ENCODE assay signal across 8 cellular contexts in the genomic region with DNA sequence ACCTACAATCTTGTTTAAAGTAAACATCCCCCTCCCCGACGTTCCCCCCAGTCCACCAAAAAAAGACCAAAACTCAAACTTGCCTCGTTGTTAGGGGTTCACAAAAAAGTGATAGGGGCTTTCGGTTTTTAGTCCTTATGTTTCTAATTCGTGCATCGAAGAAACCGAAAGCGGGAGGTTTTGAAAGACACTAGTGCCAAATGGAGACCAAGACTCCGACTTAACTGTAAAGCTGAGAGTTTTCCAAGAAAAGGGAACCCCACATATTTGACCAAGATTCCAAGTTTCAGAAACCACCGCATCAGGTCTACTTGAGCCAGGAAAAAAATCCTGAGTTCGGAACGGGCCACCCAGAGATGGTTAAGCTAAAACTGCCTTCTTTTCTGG. TPM values are rescaled to one million over a fixed set of nuclear protein-coding genes. Genes with fewer than 3 reads are reported as not detected.
DNase-seq lines count a peak whose midpoint lies in the region; ATAC-seq and TF ChIP-seq lines count a peak whose summit lies in the region.

No MANE protein-coding gene starts in this region.

- H3K27ac ChIP-seq in DND-41 (ENCODE audit: low read length) (peak overlapping the region; percentile 96), OCI-LY3 (ENCODE audit: low read length) (peak overlapping the region; percentile 59), osteoblast (ENCODE audit: low read depth, low read length) (peak overlapping the region; percentile 70)

- H3K36me3 Mint-ChIP-seq in effector memory CD8-positive, alpha-beta T cell (ENCODE audit: insufficient read depth), result peaks cover 39% of the 10 kb centered on the region

- ATAC-seq in DND-41 (ENCODE audit: insufficient read depth, low read depth) (no peak), HG03439 (IDR thresholded peaks at IDR 0.05; ENCODE audit: unreplicated experiment) (no peak), HG03521 (IDR thresholded peaks at IDR 0.05; ENCODE audit: unreplicated experiment) (no peak), left lobe of liver (no peak)
- ATAC-seq in effector memory CD8-positive, alpha-beta T cell (replicated peaks), result no peak

- TF ChIP-seq CTCF in DND-41 (IDR thresholded peaks at IDR 0.05; ENCODE audit: borderline replicate concordance, extremely low read depth, low read length, poor library complexity, severe bottlenecking), result no peak
- TF ChIP-seq CTCF in OCI-LY3 (IDR thresholded peaks at IDR 0.05; ENCODE audit: low read depth, low read length), result no peak
- no peak for TF ChIP-seq CTCF in osteoblast (IDR thresholded peaks at IDR 0.05; ENCODE audit: extremely low read depth, low read depth, low read length)

- H3K27me3 ChIP-seq in DND-41 (ENCODE audit: insufficient read depth, low read length, poor library complexity), result no peaks in the 10 kb centered on the region
- H3K27me3 ChIP-seq in OCI-LY3 (ENCODE audit: low read depth, low read length), result no peaks in the 10 kb centered on the region
- H3K27me3 ChIP-seq in osteoblast (ENCODE audit: insufficient read depth, low read length), result no peaks in the 10 kb centered on the region

- H4K20me1 ChIP-seq in DND-41 (ENCODE audit: insufficient read depth, low read length), result peaks cover 42% of the 10 kb centered on the region
- H4K20me1 ChIP-seq in OCI-LY3 (ENCODE audit: insufficient read depth, low read length), result peaks cover 46% of the 10 kb centered on the region
- H4K20me1 ChIP-seq in osteoblast (ENCODE audit: insufficient read depth, low read length), result peaks cover 46% of the 10 kb centered on the region

- no peaks in the 10 kb centered on the region for H3K9me3 ChIP-seq in DND-41 (ENCODE audit: insufficient read depth, low read length, severe bottlenecking)
- no peaks in the 10 kb centered on the region for H3K9me3 ChIP-seq in OCI-LY3 (ENCODE audit: insufficient read depth, low read length)
- H3K9me3 ChIP-seq in osteoblast (ENCODE audit: low read depth, low read length), result no peaks in the 10 kb centered on the region

- H3K4me2 ChIP-seq in DND-41 (ENCODE audit: insufficient read depth, low read length), result peak overlapping the region; percentile 87
- peak overlapping the region; percentile 92 for H3K4me2 ChIP-seq in OCI-LY3 (ENCODE audit: low read length)
- H3K4me2 ChIP-seq in osteoblast (ENCODE audit: insufficient read depth, low read length), result peak overlapping the region; percentile 91

- no peaks in the 10 kb centered on the region for H3K27me3 Mint-ChIP-seq in effector memory CD8-positive, alpha-beta T cell

- peak; percentile 30 for DNase-seq in DND-41
- DNase-seq in effector memory CD8-positive, alpha-beta T cell, result peak in 1 of 3 experiments; percentile 17
- DNase-seq in osteoblast (ENCODE audit: insufficient read length, low spot score, missing footprints), result no peak
- no peak for DNase-seq in SHP77 treated with DMSO at 0.1 percent for 48 hours (lab: John Stamatoyannopoulos, UW)
- DNase-seq in left lobe of liver (ENCODE audit: low spot score), result no peak

- H3K4me1 ChIP-seq in DND-41 (ENCODE audit: insufficient read depth, low read length) (peaks cover 52% of the 10 kb centered on the region), OCI-LY3 (ENCODE audit: low read length) (peaks cover 48% of the 10 kb centered on the region), osteoblast (ENCODE audit: insufficient read depth, low read length) (peaks cover 21% of the 10 kb centered on the region)

- peak overlapping the region; percentile 79 to 93 for H3K4me3 ChIP-seq in DND-41 (ENCODE audit: low read depth in 1 of 2, low read length in 2 of 2)
- peak overlapping the region; percentile 86 for H3K4me3 ChIP-seq in OCI-LY3 (ENCODE audit: low read length)
- H3K4me3 ChIP-seq in osteoblast (ENCODE audit: insufficient read depth, low read length), result peak overlapping the region; percentile 92

- H3K4me1 Mint-ChIP-seq in effector memory CD8-positive, alpha-beta T cell (ENCODE audit: low read depth in 2 of 2), result peaks cover 31 to 49% of the 10 kb centered on the region in 2 donors

- H2AFZ ChIP-seq in DND-41 (ENCODE audit: low read depth, low read length) (peak overlapping the region; percentile 95), OCI-LY3 (ENCODE audit: low read depth, low read length) (peak overlapping the region; percentile 30; the same call in 1 of the 2 replicates), osteoblast (ENCODE audit: low read length) (peak overlapping the region; percentile 95)

- peak overlapping the region; percentile 98 to 100 for H3K27ac Mint-ChIP-seq in effector memory CD8-positive, alpha-beta T cell

- H3K4me3 Mint-ChIP-seq in effector memory CD8-positive, alpha-beta T cell, result peak overlapping the region; percentile 97 to 99

- H3K36me3 ChIP-seq in DND-41 (ENCODE audit: insufficient read depth, low read length) (peaks cover 46% of the 10 kb centered on the region), OCI-LY3 (replicated peaks; ENCODE audit: low read depth, low read length) (peaks cover 40% of the 10 kb centered on the region), osteoblast (ENCODE audit: insufficient read depth, low read length) (peaks cover 26% of the 10 kb centered on the region)

- H3K79me2 ChIP-seq in DND-41 (ENCODE audit: insufficient read depth, low read length), result peaks cover 92% of the 10 kb centered on the region
- H3K79me2 ChIP-seq in OCI-LY3 (ENCODE audit: low read length), result peaks cover 89% of the 10 kb centered on the region
- H3K79me2 ChIP-seq in osteoblast (ENCODE audit: insufficient read depth, low read length), result peaks cover 81% of the 10 kb centered on the region

- no peaks in the 10 kb centered on the region for H3K9me3 Mint-ChIP-seq in effector memory CD8-positive, alpha-beta T cell

- H3K9ac ChIP-seq in DND-41 (ENCODE audit: low read depth, low read length), result peak overlapping the region; percentile 94
- peak overlapping the region; percentile 93 for H3K9ac ChIP-seq in OCI-LY3 (ENCODE audit: low read length)

RNA-seq across cellular contexts. Expression of a gene that starts 0.5 kb away (rescaled TPM):
- total RNA-seq in osteoblast (50.3 and 59.2 TPM in 2 replicates), left lobe of liver (59.7 TPM)

RNA-seq across cellular contexts. Expression of a gene that starts 0.7 kb away (rescaled TPM):
- 35.5 and 42.1 TPM in 2 replicates for total RNA-seq in osteoblast
- total RNA-seq in left lobe of liver, result 36.4 TPM

RNA-seq across cellular contexts. Expression of a gene that starts 19.6 kb away (rescaled TPM):
- total RNA-seq in osteoblast (8.0 and 8.7 TPM in 2 replicates), left lobe of liver (3.6 TPM)

Comparison
In these comparisons a context has a peak if more than half of its experiments do, and no peak if none do; other contexts are left out.
1. H2AFZ ChIP-seq: peak in every context shown above with its lines; median percentile 95 in DND-41; 95 in osteoblast; 30 in OCI-LY3.